ENCODE assay signal across 13 cellular contexts in the genomic region with DNA sequence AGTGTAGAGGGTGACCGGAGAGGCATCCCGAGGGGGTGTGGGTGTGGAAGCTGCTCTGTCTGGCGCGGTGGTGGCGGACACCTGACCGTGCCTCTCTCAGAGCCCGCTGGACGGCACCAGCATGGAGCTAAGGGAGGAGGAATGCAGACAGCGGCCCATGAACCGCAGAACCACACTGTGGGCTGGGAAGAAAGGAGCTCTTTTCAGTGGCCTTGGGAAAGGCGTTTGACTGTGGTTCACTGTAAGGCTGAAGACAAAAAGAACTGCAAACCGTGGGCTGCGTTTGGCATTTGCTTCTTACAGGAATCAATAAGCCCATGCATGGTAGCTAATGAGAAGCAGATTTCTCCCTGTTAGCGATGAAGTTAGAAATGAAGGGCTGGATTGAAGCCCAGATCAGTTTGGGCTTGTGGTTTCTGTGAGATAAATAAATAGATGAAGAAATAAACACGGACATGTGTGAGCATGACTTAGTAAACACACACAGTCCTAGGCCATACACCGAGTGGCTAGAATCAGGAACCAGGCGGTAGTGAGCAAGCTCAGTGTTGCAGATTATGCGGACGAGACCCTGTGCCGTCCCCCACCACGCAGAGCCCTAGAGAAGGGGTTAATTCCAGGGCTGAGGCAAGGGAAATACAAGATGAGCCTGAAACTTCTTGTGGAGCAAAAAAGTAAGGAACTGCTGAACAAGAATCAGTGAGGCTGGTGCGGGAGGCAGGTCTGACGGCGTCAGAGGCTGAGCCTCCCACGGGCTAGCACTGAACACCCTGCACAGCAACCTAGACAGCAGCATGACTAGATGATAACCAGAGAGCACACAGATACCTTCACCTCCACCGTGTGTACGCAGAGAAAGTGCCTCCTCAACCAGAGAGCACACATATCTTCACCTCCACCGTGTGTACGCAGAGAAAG. TPM values are rescaled to one million over a fixed set of nuclear protein-coding genes. Genes with fewer than 3 reads are reported as not detected.
DNase-seq lines count a peak whose midpoint lies in the region; TF ChIP-seq lines count a peak whose summit lies in the region.
"Had no signal": no experiment of that assay in that cellular context is flagged by ENCODE, and none has a peak within 500 bp of the region (broad histone marks: within the 10 kb centered on the region; RNA-seq: fewer than 3 reads in every experiment).

No MANE protein-coding gene starts in this region.

- H3K9me3 Mint-ChIP-seq in Calu3 (ENCODE audit: low read depth, unreplicated experiment): peaks cover 3% of the 10 kb centered on the region
- H3K9me3 Mint-ChIP-seq: natural killer cell treated with Interleukin-12 subunit alpha and Interleukin-12 subunit beta and Interleukin-15 and Interleukin-18, amount 100 ng/mL, for 72 hours had no signal

- TF ChIP-seq CTCF in fibroblast of villous mesenchyme (IDR thresholded peaks at IDR 0.05; ENCODE audit: insufficient read depth, low read depth, low read length) (no peak), Calu3 (IDR thresholded peaks at IDR 0.05; ENCODE audit: unreplicated experiment) (no peak)

- no peaks in the 10 kb centered on the region for H3K27me3 ChIP-seq in adipocyte (replicated peaks; ENCODE audit: control insufficient read depth, insufficient read depth, low read length)
- H3K27me3 ChIP-seq: adrenal gland, heart left ventricle, testis had no signal

- peaks cover 23% of the 10 kb centered on the region for H3K36me3 ChIP-seq in adipocyte (ENCODE audit: control insufficient read depth, insufficient read depth, low read length, severe bottlenecking)

- H3K4me3 ChIP-seq in adipocyte (ENCODE audit: low read length): no peak overlapping the region
- no peak overlapping the region for H3K4me3 ChIP-seq in fibroblast of villous mesenchyme (ENCODE audit: low read depth, low read length)
- H3K4me3 ChIP-seq: adrenal gland, heart left ventricle, testis had no signal

- no peak overlapping the region for H3K27ac Mint-ChIP-seq in Calu3 (ENCODE audit: unreplicated experiment)

- CTCF ChIA-PET in Calu3 (lab: Charles Lee): no interaction called here

- no peak overlapping the region for H3K4me3 Mint-ChIP-seq in Calu3 (ENCODE audit: low read depth, unreplicated experiment)
- H3K4me3 Mint-ChIP-seq: natural killer cell treated with Interleukin-12 subunit alpha and Interleukin-12 subunit beta and Interleukin-15 and Interleukin-18, amount 100 ng/mL, for 72 hours had no signal

- no peaks in the 10 kb centered on the region for H3K36me3 Mint-ChIP-seq in Calu3 (ENCODE audit: insufficient read depth, unreplicated experiment)

- intact Hi-C loops in Calu3 (cut with micrococcal nuclease; ENCODE audit: unreplicated experiment): no loop called here

- no TSS peak for BruUV-seq in Calu3 (replicated peaks; lab: Mats Ljungman, UMichigan)

- H3K9me3 ChIP-seq in adipocyte (ENCODE audit: control insufficient read depth, low read length): no peaks in the 10 kb centered on the region
- H3K9me3 ChIP-seq: adrenal gland, heart left ventricle, testis had no signal

- H3K4me1 ChIP-seq in adipocyte (ENCODE audit: control insufficient read depth, insufficient read depth, low read length): peaks cover 11% of the 10 kb centered on the region
- H3K4me1 ChIP-seq: adrenal gland had no signal

- DNase-seq in GM04504 (ENCODE audit: low read depth) (peak; percentile 82), adipocyte (ENCODE audit: low read depth) (peak; percentile 86), fibroblast of villous mesenchyme (ENCODE audit: low read depth) (peak; percentile 93), stromal cell of bone marrow (ENCODE audit: low read depth) (peak; percentile 11), DMS53 treated with DMSO at 0.1 percent for 48 hours (lab: John Stamatoyannopoulos, UW; ENCODE audit: unreplicated experiment) (no peak), Calu3 (no peak)
- no peak for DNase-seq in stimulated activated CD4-positive, alpha-beta T cell treated with anti-CD3 and anti-CD28 coated beads, Interleukin-2, amount 100 ng/mL, for 48 hours
- DNase-seq: adrenal gland, NCI-H187, NCI-H774, testis had no signal

- no peaks in the 10 kb centered on the region for H3K27me3 Mint-ChIP-seq in Calu3 (ENCODE audit: unreplicated experiment)
- H3K27me3 Mint-ChIP-seq: natural killer cell treated with Interleukin-12 subunit alpha and Interleukin-12 subunit beta and Interleukin-15 and Interleukin-18, amount 100 ng/mL, for 72 hours had no signal

- H3K9ac ChIP-seq in adipocyte (ENCODE audit: low read length): no peak overlapping the region

- no peaks in the 10 kb centered on the region for H3K4me1 Mint-ChIP-seq in Calu3 (ENCODE audit: low read depth, unreplicated experiment)

RNA-seq across cellular contexts. Expression of gene NFATC1, which starts 29.3 kb away (rescaled TPM):
- total RNA-seq in fibroblast of villous mesenchyme (0.43 and 1.3 TPM in 2 replicates), Calu3 (2022) (2.8 and 5.9 TPM in 2 replicates)

Comparison
In these comparisons a context has a peak if more than half of its experiments do, and no peak if none do; other contexts are left out.
1. DNase-seq: peak in GM04504 (single experiment), adipocyte (single experiment), fibroblast of villous mesenchyme (single experiment) and stromal cell of bone marrow (single experiment); none in stimulated activated CD4-positive, alpha-beta T cell treated with anti-CD3 and anti-CD28 coated beads, Interleukin-2, amount 100 ng/mL, for 48 hours (0 of 2), DMS53 treated with DMSO at 0.1 percent for 48 hours (single experiment) and Calu3 (single experiment).